Comparison of ENCODE assay signal across 8 cellular contexts in genomic region chr3:38662544-38662943, GRCh38. TPM values are rescaled to one million over a fixed set of nuclear protein-coding genes. Genes with fewer than 3 reads are reported as not detected.
A peak's percentile ranks its signal among the peaks of the same experiment; 100 is the strongest.
DNase-seq lines count a peak whose midpoint lies in the region; ATAC-seq, FAIRE-seq and TF ChIP-seq lines count a peak whose summit lies in the region.

No MANE protein-coding gene starts in this region.

- H3K4me2 ChIP-seq in A549, result no peak overlapping the region
- H3K4me2 ChIP-seq in GM23248 (ENCODE audit: unreplicated experiment), result no peak overlapping the region

- peak; percentile 16; the same call in 1 of the 3 replicates for TF ChIP-seq CTCF in A549 (IDR thresholded peaks at IDR 0.05)
- peak; percentile 70 for TF ChIP-seq CTCF in epithelial cell of proximal tubule (conservative IDR thresholded peaks at IDR 0.05; ENCODE audit: low read depth, low read length)

- whole genome bisulfite sequencing in A549 (ENCODE audit: missing lambda C conversion rate), result 4% methylated on average over 4 of the region's 4 CpGs
- WGBS in GM23248 (ENCODE audit: low coverage in 1 of 2, low lambda C conversion rate in 2 of 2, missing lambda C conversion rate in 2 of 2), 2 experiments, result 26 to 34% methylated on average over 4 of the region's 4 CpGs

- in situ Hi-C loops in GM23248 (cut with MboI), result no loop called here

- no peak for FAIRE-seq in A549 (lab: Jason Lieb, UNC)

- no peak overlapping the region for H2AFZ ChIP-seq in GM23248

- H3K27ac ChIP-seq in A549 (no peak overlapping the region), GM23248 (no peak overlapping the region)

- POLR2A ChIA-PET in A549 (lab: Yijun Ruan, JAX), result no interaction called here

- no peaks in the 10 kb centered on the region for H3K79me2 ChIP-seq in GM23248 (ENCODE audit: insufficient read depth)

- H3K9me2 ChIP-seq in GM23248 (ENCODE audit: insufficient read depth), result no peaks in the 10 kb centered on the region

- H3K27me3 ChIP-seq in GM23248 (replicated peaks; ENCODE audit: insufficient read depth), result peaks cover 30% of the 10 kb centered on the region

- H3K4me3 ChIP-seq in A549, result no peak overlapping the region
- no peak overlapping the region for H3K4me3 ChIP-seq in GM23248
- H3K4me3 ChIP-seq in epithelial cell of proximal tubule (ENCODE audit: low read depth, low read length), result no peak overlapping the region

- H3K9ac ChIP-seq in GM23248, result no peak overlapping the region

- DNase-seq in A549 (ENCODE audit: low read depth in 1 of 2, low spot score in 1 of 2) (peak in 1 of 2 experiments; percentile 64), GM23248 (peak; percentile 42), NCI-H82 (lab: John Stamatoyannopoulos, UW) (peak; percentile 68), epithelial cell of proximal tubule (ENCODE audit: low read depth) (peak; percentile 10), AG08395 (ENCODE audit: low spot score) (no peak), UCSD-AML1 (lab: John Stamatoyannopoulos, UW; ENCODE audit: unreplicated experiment) (no peak), retina (no peak)

- peak; percentile 41 to 71; a peak in 4 of 5 replicates for TF ChIP-seq RAD21 in A549 (conservative IDR thresholded peaks at IDR 0.05 in 1 of 2, IDR thresholded peaks at IDR 0.05 in 1 of 2)

- peak in 1 of 2 experiments; percentile 72; a peak in 3 of 6 replicates for ATAC-seq in A549
- ATAC-seq in HG03571 (IDR thresholded peaks at IDR 0.05; ENCODE audit: unreplicated experiment), result no peak

- no peaks in the 10 kb centered on the region for H3K4me1 ChIP-seq in A549
- H3K4me1 ChIP-seq in GM23248 (ENCODE audit: insufficient read depth), result no peaks in the 10 kb centered on the region

- no peak for TF ChIP-seq EP300 in A549 (IDR thresholded peaks at IDR 0.05)

- CTCF ChIA-PET in A549 (lab: Yijun Ruan, JAX), result interaction anchor here (0.7 to 4.4 kb wide), 5 partner anchors 11 to 807 kb away, joined by 3 to 31 read pairs (median 4); no protein-coding TSS in a partner anchor

- no peaks in the 10 kb centered on the region for H3K36me3 ChIP-seq in GM23248 (ENCODE audit: low read depth)

- H3K9me3 ChIP-seq in A549 (peaks cover 10% of the 10 kb centered on the region; the same call in 2 of the 3 replicates), GM23248 (ENCODE audit: low read depth) (no peaks in the 10 kb centered on the region)

- H3F3A ChIP-seq in GM23248 (ENCODE audit: insufficient read depth), result no peaks in the 10 kb centered on the region

- no peaks in the 10 kb centered on the region for H4K20me1 ChIP-seq in GM23248 (ENCODE audit: insufficient read depth)

- TF ChIP-seq POLR2A in A549 (IDR thresholded peaks at IDR 0.05; ENCODE audit: low read length), result no peak

TF ChIP-seq in A549, 52 proteins besides CTCF, POLR2A, EP300 and RAD21:
- no peak for TF ChIP-seq ATOH8 (CRISPR knock-in tag; IDR thresholded peaks at IDR 0.05; ENCODE audit: low read depth)
- no peak for TF ChIP-seq HEYL (CRISPR knock-in tag; IDR thresholded peaks at IDR 0.05)
- TF ChIP-seq BHLHE40 (IDR thresholded peaks at IDR 0.05; ENCODE audit: low read depth, low read length), result no peak
- TF ChIP-seq EHMT2 (IDR thresholded peaks at IDR 0.05; ENCODE audit: low read depth), result no peak
- no peak for TF ChIP-seq FOSB (CRISPR knock-in tag; IDR thresholded peaks at IDR 0.05)
- no peak for TF ChIP-seq KDM1A (IDR thresholded peaks at IDR 0.05; ENCODE audit: low read depth)
- TF ChIP-seq CHD2 (IDR thresholded peaks at IDR 0.05; ENCODE audit: low read length, partially characterized antibody), result no peak
- TF ChIP-seq HMGXB4 (CRISPR knock-in tag; IDR thresholded peaks at IDR 0.05; ENCODE audit: borderline replicate concordance), result no peak
- TF ChIP-seq SREBF2 (IDR thresholded peaks at IDR 0.05), result no peak
- TF ChIP-seq ZNF302 (CRISPR knock-in tag; IDR thresholded peaks at IDR 0.05), result no peak
- TF ChIP-seq NR3C1 (IDR thresholded peaks at IDR 0.05), result no peak
- TF ChIP-seq JUNB (IDR thresholded peaks at IDR 0.05), result no peak
- no peak for TF ChIP-seq FOXS1 (CRISPR knock-in tag; IDR thresholded peaks at IDR 0.05)
- no peak for TF ChIP-seq SMC3 (IDR thresholded peaks at IDR 0.05)
- TF ChIP-seq RARB (CRISPR knock-in tag; IDR thresholded peaks at IDR 0.05), result no peak
- TF ChIP-seq HOXA7 (CRISPR knock-in tag; IDR thresholded peaks at IDR 0.05), result no peak
- no peak for TF ChIP-seq MYC (IDR thresholded peaks at IDR 0.05; ENCODE audit: borderline replicate concordance, low read length)
TF ChIP-seq in A549: peak in this region for 0.

RNA-seq across cellular contexts. Expression of gene SCN5A, which starts 13.1 kb away (rescaled TPM):
- polyA plus RNA-seq in A549 (2011; rRNA removed), result 0.19 and 0.26 TPM in 2 replicates
- polyA plus RNA-seq in A549 (2012; cell fraction: cytosol; rRNA removed), result 0.26 and 0.34 TPM in 2 replicates
- 0.12 and 0.38 TPM in 2 replicates for polyA plus RNA-seq in A549 (2012; cell fraction: nucleus; rRNA removed)
- 0.09 to 0.16 TPM (median 0.13 TPM) in 3 replicates for polyA plus RNA-seq in A549 (2017; fragmentation: RNase III; extraction: RNeasy Plus Mini Kit Qiagen cat#74134 plus additional on column Dnase treatment)
- polyA minus RNA-seq in A549 (2011; rRNA and poly(A)+ RNA removed), result 0.24 and 0.45 TPM in 2 replicates
- 0.13 TPM in 1 of 2 replicates, not detected in the other for total RNA-seq in GM23248 (2014; rRNA removed; shearing (Covaris generic))
- not detected in 2 replicates for polyA plus RNA-seq in GM23248 (2016; fragmentation: Nextera tagmentation; extraction: Ambion mirVana)
- 1.3 and 1.7 TPM in 2 replicates for total RNA-seq in epithelial cell of proximal tubule

Comparison
In these comparisons a context has a peak if more than half of its experiments do, and no peak if none do; other contexts are left out.
1. DNase-seq: peak in GM23248 (single experiment), NCI-H82 (single experiment) and epithelial cell of proximal tubule (single experiment); none in AG08395 (single experiment), UCSD-AML1 (single experiment) and retina (single experiment).